ENCODE assay signal across 13 cellular contexts in genomic region chr1:7576946-7577657, GRCh38.
DNase-seq lines count a peak whose midpoint lies in the region; ATAC-seq and TF ChIP-seq lines count a peak whose summit lies in the region.
"Had no signal": no experiment of that assay in that cellular context is flagged by ENCODE, and none has a peak within 500 bp of the region (broad histone marks: within the 10 kb centered on the region; RNA-seq: fewer than 3 reads in every experiment).

No MANE protein-coding gene starts in this region.

- no peaks in the 10 kb centered on the region for H3K9me3 Mint-ChIP-seq in nephron
- H3K9me3 Mint-ChIP-seq: immature natural killer cell had no signal

- POLR2A ChIA-PET in BJ (lab: Charles Lee): no interaction called here

- no peak overlapping the region for H3K27ac Mint-ChIP-seq in nephron
- H3K27ac Mint-ChIP-seq: IgD-negative memory B cell, immature natural killer cell had no signal

- H3K4me3 ChIP-seq in BJ (ENCODE audit: low read depth, low read length) (no peak overlapping the region), fibroblast of mammary gland (ENCODE audit: control insufficient read depth, low read depth, low read length) (no peak overlapping the region)

- peaks cover 7% of the 10 kb centered on the region for H3K4me1 Mint-ChIP-seq in nephron
- H3K4me1 Mint-ChIP-seq: immature natural killer cell had no signal

- ATAC-seq in esophagus mucosa (no peak), HG03097 (IDR thresholded peaks at IDR 0.05; ENCODE audit: low FRiP score, unreplicated experiment) (no peak)

- CTCF ChIA-PET in BJ (lab: Yijun Ruan, JAX): no interaction called here

- H3K36me3 Mint-ChIP-seq in nephron (ENCODE audit: low read depth): no peaks in the 10 kb centered on the region
- H3K36me3 Mint-ChIP-seq: immature natural killer cell had no signal

- no peaks in the 10 kb centered on the region for H3K36me3 ChIP-seq in BJ (ENCODE audit: control insufficient read depth, insufficient read depth, low read length)

- no peak overlapping the region for H3K4me3 Mint-ChIP-seq in nephron
- H3K4me3 Mint-ChIP-seq: IgD-negative memory B cell, immature natural killer cell had no signal

- peak; percentile 57 for TF ChIP-seq CTCF in BJ (IDR thresholded peaks at IDR 0.05; ENCODE audit: insufficient read depth, low read depth, low read length)
- TF ChIP-seq CTCF in fibroblast of mammary gland (conservative IDR thresholded peaks at IDR 0.05; ENCODE audit: control insufficient read depth, insufficient read depth, low read depth, low read length): peak; percentile 23
- TF ChIP-seq CTCF in nephron (IDR thresholded peaks at IDR 0.05; ENCODE audit: unreplicated experiment in 3 of 3): peak in 2 of 3 experiments; percentile 29 to 30

- DNase-seq in BJ (ENCODE audit: low read depth) (no peak), NCI-H460 (ENCODE audit: extremely low read depth, low read depth) (peak; percentile 12), fibroblast of mammary gland (ENCODE audit: low read depth) (no peak), NCI-H187 (lab: John Stamatoyannopoulos, UW) (no peak)
- no peak for DNase-seq in stimulated activated CD4-positive, alpha-beta T cell treated with anti-CD3 and anti-CD28 coated beads, Interleukin-4, amount 100 ng/mL, for 24 hours
- DNase-seq: activated T-cell treated with anti-CD3 and anti-CD28 coated beads, Interleukin-2, amount 50 U/mL, for 48 hours; immature natural killer cell; NCI-H510A; T-helper 9 cell had no signal

- H3K27me3 Mint-ChIP-seq in nephron (ENCODE audit: low read depth): peaks cover 21% of the 10 kb centered on the region

- H3K27me3 ChIP-seq in BJ (ENCODE audit: control insufficient read depth, insufficient read depth, low read length): no peaks in the 10 kb centered on the region; the same call in 1 of the 2 replicates
